16 cellular contexts compared by ENCODE assay signal in genomic region chr5:76861616-76862015, GRCh38. TPM values are rescaled to one million over a fixed set of nuclear protein-coding genes. Genes with fewer than 3 reads are reported as not detected.
"Had no signal": no experiment of that assay in that cellular context is flagged by ENCODE, and none has a peak within 500 bp of the region (broad histone marks: within the 10 kb centered on the region; RNA-seq: fewer than 3 reads in every experiment).

No MANE protein-coding gene starts in this region.

- DNase-seq: activated CD4-positive, CD25-positive, alpha-beta regulatory T cell treated with anti-CD3 and anti-CD28 coated beads, Interleukin-2, amount 50 U/mL, for 72 hours; activated naive CD4-positive, alpha-beta T cell treated with anti-CD3 and anti-CD28 coated beads, Interleukin-2, amount 50 U/mL, for 16 hours; activated T-cell treated with anti-CD3 and anti-CD28 coated beads for 4 hours; endodermal cell; erythroblast; foreskin melanocyte; left cardiac atrium; ovary; spleen; T-helper 1 cell; T1000 had no signal

- H3K27me3 ChIP-seq: neural progenitor cell, ovary, spleen had no signal

- H3K4me3 ChIP-seq: neural progenitor cell, ovary, spleen had no signal

- H3K36me3 ChIP-seq: neural progenitor cell, ovary, spleen had no signal

- H3K9me3 ChIP-seq: ovary, spleen had no signal

- H3K9ac ChIP-seq: neural progenitor cell had no signal

- H3K27ac ChIP-seq: neural progenitor cell, ovary, spleen had no signal

- H3K4me2 ChIP-seq: neural progenitor cell had no signal

RNA-seq across cellular contexts. Expression of gene S100Z, which starts 11.8 kb away (rescaled TPM):
- total RNA-seq: dermis microvascular lymphatic vessel endothelial cell, left cardiac atrium, lung microvascular endothelial cell, pulmonary artery endothelial cell, temporal lobe had no signal
